Comparison of ENCODE assay signal across 18 cellular contexts in the genomic region with DNA sequence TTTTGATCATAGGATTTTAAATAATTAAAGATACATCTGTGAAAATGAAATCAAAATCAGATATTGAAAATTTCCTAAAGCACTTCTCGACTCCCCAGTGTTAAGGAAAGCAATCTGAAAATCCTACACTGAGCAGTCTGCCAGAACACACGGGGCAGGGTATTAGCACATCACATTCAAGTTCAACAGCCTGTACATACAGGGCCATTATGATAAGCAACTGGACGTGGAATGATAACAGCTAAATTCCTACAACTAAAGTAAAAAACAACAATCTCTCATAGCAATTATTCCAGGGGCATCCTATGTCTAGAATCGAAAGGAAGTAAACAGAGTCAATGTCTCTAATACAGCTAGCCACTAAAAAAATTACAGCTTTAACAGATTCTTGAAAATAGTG.
"Had no signal": no experiment of that assay in that cellular context is flagged by ENCODE, and none has a peak within 500 bp of the region (broad histone marks: within the 10 kb centered on the region; RNA-seq: fewer than 3 reads in every experiment).

No MANE protein-coding gene starts in this region.

- H3K27ac Mint-ChIP-seq: activated T-cell treated with anti-CD3 and anti-CD28 coated beads, Interleukin-2, amount 50 U/mL, for 72 hours; endodermal cell; nephron progenitor cell had no signal

- H3K36me3 ChIP-seq: gastroesophageal sphincter, lower lobe of right lung, uterus, WERI-Rb-1 had no signal

- DNase-seq: activated CD4-positive, alpha-beta T cell treated with anti-CD3 and anti-CD28 coated beads, Interleukin-2, amount 50 U/mL, for 4 hours; activated effector memory CD4-positive, alpha-beta T cell treated with anti-CD3 and anti-CD28 coated beads, Interleukin-2, amount 50 U/mL, for 16 hours; activated naive CD4-positive, alpha-beta T cell treated with anti-CD3 and anti-CD28 coated beads, Interleukin-2, amount 50 U/mL, for 16 hours; activated T-cell treated with anti-CD3 and anti-CD28 coated beads, Interleukin-2, amount 50 U/mL, for 72 hours; endodermal cell; left colon; lower lobe of right lung; nephron progenitor cell; nucleus accumbens; posterior cingulate gyrus; stimulated activated CD4-positive, alpha-beta T cell treated with anti-CD3 and anti-CD28 coated beads, Interleukin-2, amount 100 ng/mL, for 24 hours; stimulated activated naive CD4-positive, alpha-beta T cell treated with Interleukin-2 at 50 U/mL for 16 hours; T-helper 1 cell; T-helper 9 cell; uterus; WERI-Rb-1 had no signal

- H3K27me3 ChIP-seq: gastroesophageal sphincter, tibial nerve, uterus had no signal

- H3K4me3 Mint-ChIP-seq: activated T-cell treated with anti-CD3 and anti-CD28 coated beads, Interleukin-2, amount 50 U/mL, for 72 hours; endodermal cell; nephron progenitor cell had no signal

- H3K27ac ChIP-seq: gastroesophageal sphincter, lower lobe of right lung, uterus, WERI-Rb-1 had no signal

- H3K4me1 ChIP-seq: gastroesophageal sphincter, uterus had no signal

- ATAC-seq: activated T-cell treated with anti-CD3 and anti-CD28 coated beads, Interleukin-2, amount 50 U/mL, for 72 hours; gastroesophageal sphincter; left colon; lower lobe of right lung had no signal

- H3K9me3 ChIP-seq: gastroesophageal sphincter, lower lobe of right lung, tibial nerve, uterus had no signal

- H3K4me3 ChIP-seq: gastroesophageal sphincter, lower lobe of right lung, tibial nerve, uterus had no signal

- H3K9me3 Mint-ChIP-seq: activated T-cell treated with anti-CD3 and anti-CD28 coated beads, Interleukin-2, amount 50 U/mL, for 72 hours had no signal
